8 cellular contexts compared by ENCODE assay signal in the genomic region with DNA sequence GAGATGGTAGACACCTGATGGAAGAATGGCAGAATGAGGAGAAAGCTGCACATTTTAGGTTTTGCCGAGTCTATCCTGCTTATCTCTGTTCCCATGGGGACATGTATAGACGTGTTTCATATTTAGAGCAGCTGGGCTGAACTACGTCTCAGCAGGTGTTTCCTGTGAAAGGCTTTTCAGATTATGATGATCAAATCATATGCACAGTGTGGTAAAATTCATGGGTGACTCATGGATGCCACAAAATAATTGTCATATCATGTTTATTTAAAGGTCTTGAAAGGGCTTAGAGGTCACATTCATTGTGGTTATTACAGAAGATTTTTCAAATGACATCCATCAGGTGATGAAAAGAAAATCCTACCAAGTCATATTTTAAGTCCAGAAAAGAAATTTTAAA.
A peak's percentile ranks its signal among the peaks of the same experiment; 100 is the strongest.
DNase-seq lines count a peak whose midpoint lies in the region; ATAC-seq and TF ChIP-seq lines count a peak whose summit lies in the region.

No MANE protein-coding gene starts in this region.

- peak overlapping the region in 3 of 8 donors; percentile 20 to 38 (median 31) for H3K4me3 Mint-ChIP-seq in CD4-positive, alpha-beta memory T cell
- no peak overlapping the region for H3K4me3 Mint-ChIP-seq in T-helper 2 cell treated with Interferon-gamma antibody and Interleukin-4, amounts not matched to agents 5 μg/mL and 100 μg/mL, for 36 hours
- no peak overlapping the region for H3K4me3 Mint-ChIP-seq in stimulated activated naive B cell treated with anti-CD40 and anti-IgM and Interleukin-4, amounts not matched to agents 10 μg/mL and 1 μg/mL and 100 μg/mL, for 72 hours

- WGBS in esophagus muscularis mucosa: 62% methylated on average over 3 of the region's 3 CpGs

- DNase-seq in CD4-positive, alpha-beta memory T cell: peak; percentile 52 to 77 (median 67)
- no peak for DNase-seq in T-helper 2 cell treated with Interferon-gamma antibody and Interleukin-4, amounts not matched to agents 5 μg/mL and 100 μg/mL, for 36 hours (ENCODE audit: low spot score)
- peak; percentile 5 for DNase-seq in stimulated activated naive B cell treated with anti-CD40 and anti-IgM and Interleukin-4, amounts not matched to agents 10 μg/mL and 1 μg/mL and 100 μg/mL, for 72 hours
- DNase-seq in esophagus muscularis mucosa (ENCODE audit: extremely low spot score) (no peak), uterus (no peak), DMS 273 treated with DMSO at 0.1 percent for 48 hours (lab: John Stamatoyannopoulos, UW) (no peak)

- peaks cover 42% of the 10 kb centered on the region for H3K4me1 ChIP-seq in CD4-positive, alpha-beta memory T cell (ENCODE audit: insufficient read depth, low read length)
- H3K4me1 ChIP-seq in esophagus muscularis mucosa (peaks cover 2 to 39% (median 36%) of the 10 kb centered on the region in 4 donors), uterus (peaks cover 0 to 9% of the 10 kb centered on the region in 2 donors)

- TF ChIP-seq POLR2A in esophagus muscularis mucosa (IDR thresholded peaks at IDR 0.05; ENCODE audit: low read depth) (no peak), uterus (IDR thresholded peaks at IDR 0.05) (no peak)

- CTCF ChIA-PET in CD4-positive, alpha-beta memory T cell (lab: Charles Lee; ENCODE audit: partially characterized antibody): interaction anchor here (1.0 to 7.1 kb wide), 5 partner anchors 10 to 150 kb away, joined by 3 to 40 read pairs (median 3); no protein-coding TSS in a partner anchor

- TF ChIP-seq EP300 in esophagus muscularis mucosa (IDR thresholded peaks at IDR 0.05): no peak

- H3K27ac Mint-ChIP-seq in CD4-positive, alpha-beta memory T cell: peak overlapping the region; percentile 60 to 91 (median 84)
- peak overlapping the region; percentile 46 for H3K27ac Mint-ChIP-seq in T-helper 2 cell treated with Interferon-gamma antibody and Interleukin-4, amounts not matched to agents 5 μg/mL and 100 μg/mL, for 36 hours
- no peak overlapping the region for H3K27ac Mint-ChIP-seq in stimulated activated naive B cell treated with anti-CD40 and anti-IgM and Interleukin-4, amounts not matched to agents 10 μg/mL and 1 μg/mL and 100 μg/mL, for 72 hours

- intact Hi-C loops in CD4-positive, alpha-beta memory T cell (cut with micrococcal nuclease): no loop called here
- intact Hi-C loops in esophagus muscularis mucosa (cut with DNase I): loop anchor here (10.0 kb wide), 1 partner anchor 148 kb away; no protein-coding TSS in a partner anchor
- intact Hi-C loops in uterus (cut with DNase I; ENCODE audit: low total_unique reads): no loop called here

- H3K27ac ChIP-seq in CD4-positive, alpha-beta memory T cell (ENCODE audit: low read depth, low read length): no peak overlapping the region
- H3K27ac ChIP-seq in esophagus muscularis mucosa (replicated peaks in 1 of 4) (no peak overlapping the region), uterus (no peak overlapping the region)

- no peak overlapping the region for H3K4me3 ChIP-seq in CD4-positive, alpha-beta memory T cell (ENCODE audit: low read length in 2 of 2)
- no peak overlapping the region for H3K4me3 ChIP-seq in esophagus muscularis mucosa
- H3K4me3 ChIP-seq in uterus: no peak overlapping the region

- H3K4me1 Mint-ChIP-seq in CD4-positive, alpha-beta memory T cell: peaks cover 23 to 40% (median 29%) of the 10 kb centered on the region in 4 donors
- H3K4me1 Mint-ChIP-seq in T-helper 2 cell treated with Interferon-gamma antibody and Interleukin-4, amounts not matched to agents 5 μg/mL and 100 μg/mL, for 36 hours (ENCODE audit: low read depth): peaks cover 30% of the 10 kb centered on the region
- peaks cover 11 to 17% of the 10 kb centered on the region in 2 donors for H3K4me1 Mint-ChIP-seq in stimulated activated naive B cell treated with anti-CD40 and anti-IgM and Interleukin-4, amounts not matched to agents 10 μg/mL and 1 μg/mL and 100 μg/mL, for 72 hours

- no peaks in the 10 kb centered on the region for H3K36me3 ChIP-seq in CD4-positive, alpha-beta memory T cell (ENCODE audit: insufficient read depth, low read length)
- H3K36me3 ChIP-seq in esophagus muscularis mucosa: no peaks in the 10 kb centered on the region
- H3K36me3 ChIP-seq in uterus: no peaks in the 10 kb centered on the region

- POLR2A ChIA-PET in CD4-positive, alpha-beta memory T cell (lab: Charles Lee; ENCODE audit: partially characterized antibody): interaction anchor here (0.9 to 1.2 kb wide), 4 partner anchors 11 to 92 kb away, joined by 3 to 4 read pairs (median 4); no protein-coding TSS in a partner anchor

- H3K36me3 Mint-ChIP-seq in CD4-positive, alpha-beta memory T cell: no peaks in the 10 kb centered on the region
- H3K36me3 Mint-ChIP-seq in T-helper 2 cell treated with Interferon-gamma antibody and Interleukin-4, amounts not matched to agents 5 μg/mL and 100 μg/mL, for 36 hours (ENCODE audit: low read depth): no peaks in the 10 kb centered on the region
- H3K36me3 Mint-ChIP-seq in stimulated activated naive B cell treated with anti-CD40 and anti-IgM and Interleukin-4, amounts not matched to agents 10 μg/mL and 1 μg/mL and 100 μg/mL, for 72 hours: peaks cover 0 to 2% of the 10 kb centered on the region in 2 donors

- peak; percentile 89 for ATAC-seq in GM19043 (IDR thresholded peaks at IDR 0.05; ENCODE audit: low read depth, unreplicated experiment)
- peak; percentile 86 for ATAC-seq in HG03139 (IDR thresholded peaks at IDR 0.05; ENCODE audit: unreplicated experiment)
- peak; percentile 96 to 98 for ATAC-seq in stimulated activated naive B cell treated with anti-CD40 and anti-IgM and Interleukin-4, amounts not matched to agents 10 μg/mL and 1 μg/mL and 100 μg/mL, for 72 hours (replicated peaks)

- no peaks in the 10 kb centered on the region for H3K9me3 ChIP-seq in CD4-positive, alpha-beta memory T cell (ENCODE audit: control insufficient read depth in 1 of 2, low read length in 2 of 2)
- H3K9me3 ChIP-seq in esophagus muscularis mucosa (no peaks in the 10 kb centered on the region), uterus (no peaks in the 10 kb centered on the region)

- no peaks in the 10 kb centered on the region for H3K9me3 Mint-ChIP-seq in CD4-positive, alpha-beta memory T cell
- H3K9me3 Mint-ChIP-seq in T-helper 2 cell treated with Interferon-gamma antibody and Interleukin-4, amounts not matched to agents 5 μg/mL and 100 μg/mL, for 36 hours: no peaks in the 10 kb centered on the region
- H3K9me3 Mint-ChIP-seq in stimulated activated naive B cell treated with anti-CD40 and anti-IgM and Interleukin-4, amounts not matched to agents 10 μg/mL and 1 μg/mL and 100 μg/mL, for 72 hours: no peaks in the 10 kb centered on the region

- H3K27me3 ChIP-seq in CD4-positive, alpha-beta memory T cell (ENCODE audit: insufficient read depth, low read length): no peaks in the 10 kb centered on the region
- H3K27me3 ChIP-seq in esophagus muscularis mucosa: no peaks in the 10 kb centered on the region
- no peaks in the 10 kb centered on the region for H3K27me3 ChIP-seq in uterus

- H3K27me3 Mint-ChIP-seq in CD4-positive, alpha-beta memory T cell: no peaks in the 10 kb centered on the region
- H3K27me3 Mint-ChIP-seq in T-helper 2 cell treated with Interferon-gamma antibody and Interleukin-4, amounts not matched to agents 5 μg/mL and 100 μg/mL, for 36 hours (ENCODE audit: low read depth): no peaks in the 10 kb centered on the region
- peaks cover 15 to 19% of the 10 kb centered on the region in 2 donors for H3K27me3 Mint-ChIP-seq in stimulated activated naive B cell treated with anti-CD40 and anti-IgM and Interleukin-4, amounts not matched to agents 10 μg/mL and 1 μg/mL and 100 μg/mL, for 72 hours

- no peak for TF ChIP-seq CTCF in esophagus muscularis mucosa (IDR thresholded peaks at IDR 0.05)
- no peak for TF ChIP-seq CTCF in uterus (IDR thresholded peaks at IDR 0.05)

Comparison
In these comparisons a context has a peak if more than half of its experiments do, and no peak if none do; other contexts are left out.
1. DNase-seq: peak in CD4-positive, alpha-beta memory T cell (5 of 5) and stimulated activated naive B cell treated with anti-CD40 and anti-IgM and Interleukin-4, amounts not matched to agents 10 μg/mL and 1 μg/mL and 100 μg/mL, for 72 hours (single experiment); none in T-helper 2 cell treated with Interferon-gamma antibody and Interleukin-4, amounts not matched to agents 5 μg/mL and 100 μg/mL, for 36 hours (single experiment), esophagus muscularis mucosa (single experiment), uterus (0 of 2) and DMS 273 treated with DMSO at 0.1 percent for 48 hours (single experiment).
2. Peak in every context shown above with its lines, with median percentiles within 50 percentile points of each other: ATAC-seq.